Comparison of ENCODE assay signal across 10 cellular contexts in genomic region chr15:85336870-85337269, GRCh38.
"Had no signal": no experiment of that assay in that cellular context is flagged by ENCODE, and none has a peak within 500 bp of the region (broad histone marks: within the 10 kb centered on the region; RNA-seq: fewer than 3 reads in every experiment).

No MANE protein-coding gene starts in this region.

- H3K27me3 Mint-ChIP-seq: activated CD4-positive, alpha-beta memory T cell treated with anti-CD3 and anti-CD28 coated beads, Interleukin-2, amount 10 ng/mL, durations not matched to agents 7 days and 5 days; activated CD4-positive, alpha-beta T cell treated with anti-CD3 and anti-CD28 coated beads for 36 hours; activated naive CD8-positive, alpha-beta T cell treated with anti-CD3 and anti-CD28 coated beads for 36 hours; T-cell had no signal

- H3K9me3 Mint-ChIP-seq: activated CD4-positive, alpha-beta memory T cell treated with anti-CD3 and anti-CD28 coated beads, Interleukin-2, amount 10 ng/mL, durations not matched to agents 7 days and 5 days; activated naive CD8-positive, alpha-beta T cell treated with anti-CD3 and anti-CD28 coated beads for 36 hours; T-cell had no signal

- H3K4me3 Mint-ChIP-seq: activated CD4-positive, alpha-beta memory T cell treated with anti-CD3 and anti-CD28 coated beads, Interleukin-2, amount 10 ng/mL, durations not matched to agents 7 days and 5 days; activated CD4-positive, alpha-beta T cell treated with anti-CD3 and anti-CD28 coated beads for 36 hours; activated naive CD8-positive, alpha-beta T cell treated with anti-CD3 and anti-CD28 coated beads for 36 hours; nephron progenitor cell; T-cell had no signal

- H3K27ac ChIP-seq: VCaP had no signal

- H3K27ac Mint-ChIP-seq: activated CD4-positive, alpha-beta memory T cell treated with anti-CD3 and anti-CD28 coated beads, Interleukin-2, amount 10 ng/mL, durations not matched to agents 7 days and 5 days; activated CD4-positive, alpha-beta T cell treated with anti-CD3 and anti-CD28 coated beads for 36 hours; activated naive CD8-positive, alpha-beta T cell treated with anti-CD3 and anti-CD28 coated beads for 36 hours; nephron progenitor cell; T-cell had no signal

- H3K36me3 Mint-ChIP-seq: T-cell had no signal

- DNase-seq: activated CD4-positive, alpha-beta memory T cell treated with anti-CD3 and anti-CD28 coated beads, Interleukin-2, amount 10 ng/mL, durations not matched to agents 7 days and 5 days; activated CD4-positive, alpha-beta T cell treated with anti-CD3 and anti-CD28 coated beads for 36 hours; activated gamma-delta T cell treated with Interleukin-2 at 50 U/mL for 16 hours; activated naive CD8-positive, alpha-beta T cell treated with anti-CD3 and anti-CD28 coated beads for 36 hours; activated T-cell treated with anti-CD3 and anti-CD28 coated beads, Interleukin-2, amount 50 U/mL, for 48 hours; nephron progenitor cell; stimulated activated CD4-positive, alpha-beta T cell treated with anti-CD3 and anti-CD28 coated beads, Interleukin-4, amount 100 ng/mL, for 4 hours; T-cell; T1000 had no signal
